ENCODE assay signal across 12 cellular contexts in the genomic region with DNA sequence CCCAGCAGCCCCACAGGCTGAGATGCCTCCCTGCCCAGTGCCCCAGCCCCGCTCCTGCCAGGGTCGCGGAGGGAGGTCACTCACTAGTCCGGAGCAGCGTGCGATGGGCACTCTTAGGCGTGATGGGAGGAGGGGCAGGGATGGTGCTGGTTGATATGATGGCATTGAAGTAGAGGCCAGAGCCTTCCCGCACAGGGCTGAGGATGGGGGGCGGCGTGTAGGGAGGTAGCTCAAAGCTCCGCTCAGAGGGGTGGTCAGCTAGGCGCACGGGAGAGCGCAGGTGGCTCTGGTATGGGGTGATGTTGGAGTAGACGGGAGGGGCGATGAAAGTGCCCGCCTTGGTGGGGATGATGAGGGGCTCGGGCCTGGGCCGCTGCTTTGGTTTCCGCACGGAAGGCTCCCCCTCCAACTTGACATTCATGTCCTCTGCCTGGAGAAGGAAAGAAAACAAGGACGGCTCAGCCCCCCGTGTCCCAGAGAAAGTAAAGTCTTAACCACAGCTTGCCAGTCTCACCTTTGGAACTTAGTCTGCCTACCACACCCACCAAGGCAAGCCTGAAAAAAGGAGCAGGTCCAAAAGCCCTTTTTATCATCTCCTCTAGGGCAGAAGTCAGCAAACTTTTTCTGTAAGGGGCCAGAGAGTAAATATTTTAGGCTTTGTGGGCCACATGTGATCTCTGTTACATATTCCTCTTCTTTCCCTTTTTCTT. TPM values are rescaled to one million over a fixed set of nuclear protein-coding genes. Genes with fewer than 3 reads are reported as not detected.
DNase-seq lines count a peak whose midpoint lies in the region; ATAC-seq and TF ChIP-seq lines count a peak whose summit lies in the region.
"Had no signal": no experiment of that assay in that cellular context is flagged by ENCODE, and none has a peak within 500 bp of the region (broad histone marks: within the 10 kb centered on the region; RNA-seq: fewer than 3 reads in every experiment).

No MANE protein-coding gene starts in this region.

- H3K27me3 Mint-ChIP-seq in activated T-cell treated with anti-CD3 and anti-CD28 coated beads, Interleukin-2, amount 50 U/mL, for 24 hours, result no peaks in the 10 kb centered on the region
- no peaks in the 10 kb centered on the region for H3K27me3 Mint-ChIP-seq in activated T-cell treated with anti-CD3 and anti-CD28 coated beads, Interleukin-2, amount 50 U/mL, for 4 hours (ENCODE audit: low read depth)
- H3K27me3 Mint-ChIP-seq in activated naive CD8-positive, alpha-beta T cell treated with anti-CD3 and anti-CD28 coated beads, Interleukin-2, amount 10 ng/mL, durations not matched to agents 7 days and 5 days, result no peaks in the 10 kb centered on the region

- H3K4me3 ChIP-seq in muscle layer of colon (ENCODE audit: low read depth in 1 of 2, low read length in 2 of 2) (no peak overlapping the region), thyroid gland (replicated peaks in 1 of 3) (no peak overlapping the region)
- H3K4me3 ChIP-seq: body of pancreas, thoracic aorta had no signal

- peak; percentile 23 for DNase-seq in activated T-cell treated with anti-CD3 and anti-CD28 coated beads, Interleukin-2, amount 50 U/mL, for 24 hours
- no peak for DNase-seq in activated T-cell treated with anti-CD3 and anti-CD28 coated beads, Interleukin-2, amount 50 U/mL, for 4 hours
- DNase-seq in activated naive CD8-positive, alpha-beta T cell treated with anti-CD3 and anti-CD28 coated beads, Interleukin-2, amount 10 ng/mL, durations not matched to agents 7 days and 5 days, result no peak
- DNase-seq in thyroid gland (no peak), H4 (ENCODE audit: low spot score) (no peak), NCI-H128 (lab: John Stamatoyannopoulos, UW; ENCODE audit: unreplicated experiment) (no peak)
- DNase-seq: activated CD4-positive, CD25-positive, alpha-beta regulatory T cell treated with anti-CD3 and anti-CD28 coated beads, Interleukin-2, amount 50 U/mL, for 72 hours; NK-92 treated with Interleukin-12 subunit alpha and Interleukin-12 subunit beta, amount 100 ng/mL, for 24 hours had no signal

- peaks cover 96% of the 10 kb centered on the region for H3K36me3 Mint-ChIP-seq in activated T-cell treated with anti-CD3 and anti-CD28 coated beads, Interleukin-2, amount 50 U/mL, for 24 hours (ENCODE audit: low read depth)
- H3K36me3 Mint-ChIP-seq in activated T-cell treated with anti-CD3 and anti-CD28 coated beads, Interleukin-2, amount 50 U/mL, for 4 hours (ENCODE audit: insufficient read depth), result peaks cover 38% of the 10 kb centered on the region
- peaks cover 29% of the 10 kb centered on the region for H3K36me3 Mint-ChIP-seq in activated naive CD8-positive, alpha-beta T cell treated with anti-CD3 and anti-CD28 coated beads, Interleukin-2, amount 10 ng/mL, durations not matched to agents 7 days and 5 days

- no peak overlapping the region for H3K9ac ChIP-seq in muscle layer of colon (ENCODE audit: low read length)

- POLR2A ChIA-PET in activated naive CD8-positive, alpha-beta T cell treated with anti-CD3 and anti-CD28 coated beads, Interleukin-2, amount 10 ng/mL, durations not matched to agents 7 days and 5 days (lab: Charles Lee), result interaction anchor here (0.7 to 4.2 kb wide), 8 partner anchors 10 to 96 kb away, joined by 3 to 33 read pairs (median 4); partner anchors contain the start of gene PNMA1

- ATAC-seq in activated T-cell treated with anti-CD3 and anti-CD28 coated beads, Interleukin-2, amount 50 U/mL, for 4 hours, result no peak
- no peak for ATAC-seq in activated naive CD8-positive, alpha-beta T cell treated with anti-CD3 and anti-CD28 coated beads, Interleukin-2, amount 10 ng/mL, durations not matched to agents 7 days and 5 days (ENCODE audit: low read depth)
- no peak for ATAC-seq in GM21717 (IDR thresholded peaks at IDR 0.05; ENCODE audit: unreplicated experiment)

- H3K36me3 ChIP-seq in muscle layer of colon (ENCODE audit: insufficient read depth, low read length) (peaks cover 56% of the 10 kb centered on the region), thyroid gland (peaks cover 39 to 47% of the 10 kb centered on the region in 2 donors)

- H3K4me1 Mint-ChIP-seq in activated T-cell treated with anti-CD3 and anti-CD28 coated beads, Interleukin-2, amount 50 U/mL, for 24 hours (ENCODE audit: low read depth), result peaks cover 38% of the 10 kb centered on the region
- peaks cover 17% of the 10 kb centered on the region for H3K4me1 Mint-ChIP-seq in activated T-cell treated with anti-CD3 and anti-CD28 coated beads, Interleukin-2, amount 50 U/mL, for 4 hours (ENCODE audit: low read depth)
- peaks cover 18% of the 10 kb centered on the region for H3K4me1 Mint-ChIP-seq in activated naive CD8-positive, alpha-beta T cell treated with anti-CD3 and anti-CD28 coated beads, Interleukin-2, amount 10 ng/mL, durations not matched to agents 7 days and 5 days

- no peaks in the 10 kb centered on the region for H3K9me3 Mint-ChIP-seq in activated T-cell treated with anti-CD3 and anti-CD28 coated beads, Interleukin-2, amount 50 U/mL, for 24 hours
- H3K9me3 Mint-ChIP-seq in activated T-cell treated with anti-CD3 and anti-CD28 coated beads, Interleukin-2, amount 50 U/mL, for 4 hours, result no peaks in the 10 kb centered on the region
- no peaks in the 10 kb centered on the region for H3K9me3 Mint-ChIP-seq in activated naive CD8-positive, alpha-beta T cell treated with anti-CD3 and anti-CD28 coated beads, Interleukin-2, amount 10 ng/mL, durations not matched to agents 7 days and 5 days

- H3K4me1 ChIP-seq in muscle layer of colon (ENCODE audit: insufficient read depth, low read length), result peaks cover 54% of the 10 kb centered on the region
- H3K4me1 ChIP-seq in thyroid gland, result peaks cover 12 to 26% of the 10 kb centered on the region in 2 donors

- H3K9me3 ChIP-seq in muscle layer of colon (ENCODE audit: low read length), result no peaks in the 10 kb centered on the region
- H3K9me3 ChIP-seq in thyroid gland, result no peaks in the 10 kb centered on the region
- H3K9me3 ChIP-seq: body of pancreas, thoracic aorta had no signal

- H3K4me3 Mint-ChIP-seq in activated T-cell treated with anti-CD3 and anti-CD28 coated beads, Interleukin-2, amount 50 U/mL, for 24 hours, result no peak overlapping the region
- no peak overlapping the region for H3K4me3 Mint-ChIP-seq in activated T-cell treated with anti-CD3 and anti-CD28 coated beads, Interleukin-2, amount 50 U/mL, for 4 hours
- no peak overlapping the region for H3K4me3 Mint-ChIP-seq in activated naive CD8-positive, alpha-beta T cell treated with anti-CD3 and anti-CD28 coated beads, Interleukin-2, amount 10 ng/mL, durations not matched to agents 7 days and 5 days

- 90 to 97% methylated on average over 23 of the region's 23 CpGs for WGBS in thyroid gland, 2 donors

- TF ChIP-seq POLR2A in thyroid gland (IDR thresholded peaks at IDR 0.05), result no peak

- H3K27ac Mint-ChIP-seq in activated T-cell treated with anti-CD3 and anti-CD28 coated beads, Interleukin-2, amount 50 U/mL, for 24 hours, result peak overlapping the region; percentile 90
- peak overlapping the region; percentile 45 for H3K27ac Mint-ChIP-seq in activated naive CD8-positive, alpha-beta T cell treated with anti-CD3 and anti-CD28 coated beads, Interleukin-2, amount 10 ng/mL, durations not matched to agents 7 days and 5 days

- intact Hi-C loops in thyroid gland (cut with DNase I), result loop anchor here (2.0 kb wide), 1 partner anchor 97 kb away; no protein-coding TSS in a partner anchor

- H3K27ac ChIP-seq in muscle layer of colon (ENCODE audit: low read depth, low read length), result peak overlapping the region; percentile 19
- peak overlapping the region in 2 of 3 donors; percentile 22 to 37 for H3K27ac ChIP-seq in thyroid gland

- H3K27me3 ChIP-seq in muscle layer of colon (ENCODE audit: control insufficient read depth in 1 of 2, insufficient read depth in 2 of 2, low read length in 2 of 2) (no peaks in the 10 kb centered on the region), thyroid gland (no peaks in the 10 kb centered on the region)
- H3K27me3 ChIP-seq: body of pancreas had no signal

- TF ChIP-seq CTCF in thyroid gland (IDR thresholded peaks at IDR 0.05), result no peak

RNA-seq across cellular contexts. Expression of gene PNMA1, which starts 15.5 kb away (rescaled TPM):
- 10 to 100 TPM; 41.0 to 55.2 (median 50.8) TPM for total RNA-seq in activated T-cell treated with anti-CD3 and anti-CD28 coated beads, Interleukin-2, amount 50 U/mL, for 4 hours
- 10 to 100 TPM; 32.1 to 34.9 TPM for total RNA-seq in activated naive CD8-positive, alpha-beta T cell treated with anti-CD3 and anti-CD28 coated beads, Interleukin-2, amount 10 ng/mL, durations not matched to agents 7 days and 5 days
- total RNA-seq in thyroid gland, result 10 to 100 TPM; 21.7 to 27.7 (median 24.7) TPM
- total RNA-seq in H4 (2014; rRNA removed; shearing (Covaris generic)), result 12.9 and 14.0 TPM in 2 replicates
